Comparison of ENCODE assay signal across 8 cellular contexts in genomic region chr11:61429691-61430582, GRCh38. TPM values are rescaled to one million over a fixed set of nuclear protein-coding genes. Genes with fewer than 3 reads are reported as not detected.
A peak's percentile ranks its signal among the peaks of the same experiment; 100 is the strongest.
DNase-seq lines count a peak whose midpoint lies in the region; ATAC-seq, FAIRE-seq and TF ChIP-seq lines count a peak whose summit lies in the region.

CPSF7 (minus strand) TSS chr11:61429975; CDS start chr11:61429235, 740 bp downstream.
SDHAF2 (plus strand) TSS chr11:61430124; CDS start chr11:61430147, 23 bp downstream.

- peaks cover 38% of the 10 kb centered on the region for H3K36me3 ChIP-seq in adipocyte (ENCODE audit: control insufficient read depth, insufficient read depth, low read length, severe bottlenecking)
- peaks cover 36% of the 10 kb centered on the region for H3K36me3 ChIP-seq in cardiac muscle cell
- H3K36me3 ChIP-seq in parathyroid adenoma (ENCODE audit: control insufficient read depth, insufficient read depth, low read length): no peaks in the 10 kb centered on the region
- H3K36me3 ChIP-seq in tibial artery: peaks cover 36 to 38% (median 37%) of the 10 kb centered on the region in 3 donors

- H3K4me2 ChIP-seq in parathyroid adenoma (ENCODE audit: low read length): peak within 1 kb of the TSS; percentile 81

- no peaks in the 10 kb centered on the region for H3K9me3 ChIP-seq in adipocyte (ENCODE audit: control insufficient read depth, low read length)
- H3K9me3 ChIP-seq in cardiac muscle cell (ENCODE audit: low read depth): no peaks in the 10 kb centered on the region
- no peaks in the 10 kb centered on the region for H3K9me3 ChIP-seq in parathyroid adenoma (ENCODE audit: control insufficient read depth, low read length)
- H3K9me3 ChIP-seq in tibial artery: no peaks in the 10 kb centered on the region

- peak; percentile 86 for TF ChIP-seq POLR2A in GM12891 (IDR thresholded peaks at IDR 0.05; ENCODE audit: low read depth, low read length)

- H3K27ac ChIP-seq in cardiac muscle cell (peak within 1 kb of the TSS; percentile 99), parathyroid adenoma (peak within 1 kb of the TSS; percentile 94), tibial artery (peak within 1 kb of the TSS; percentile 99)

- TF ChIP-seq CTCF in cardiac muscle cell (IDR thresholded peaks at IDR 0.05; ENCODE audit: low read depth, low read length) (no peak), parathyroid adenoma (IDR thresholded peaks at IDR 0.05) (no peak), tibial artery (IDR thresholded peaks at IDR 0.05) (peak; percentile 0 to 16)

- intact Hi-C loops in tibial artery (cut with DNase I; ENCODE audit: low total_unique reads): no loop called here

- ATAC-seq in HG02798 (IDR thresholded peaks at IDR 0.05; ENCODE audit: poor library complexity, unreplicated experiment): peak; percentile 92

- peak; percentile 90 for DNase-seq in GM12891 (ENCODE audit: insufficient read length, low spot score)
- DNase-seq in NCI-H1436 treated with DMSO at 0.1 percent for 48 hours (lab: John Stamatoyannopoulos, UW): peak; percentile 55
- peak; percentile 95 for DNase-seq in T follicular helper cell (ENCODE audit: low read depth)
- DNase-seq in adipocyte (ENCODE audit: low read depth): peak; percentile 99
- DNase-seq in cardiac muscle cell (ENCODE audit: low read depth in 1 of 2, low spot score in 1 of 2): peak; percentile 97 to 98
- DNase-seq in tibial artery: peak; percentile 94 to 98

- H3K9ac ChIP-seq in adipocyte (ENCODE audit: low read length): peak within 1 kb of the TSS; percentile 97
- H3K9ac ChIP-seq in parathyroid adenoma: peak within 1 kb of the TSS; percentile 94

- H3K79me2 ChIP-seq in parathyroid adenoma: peaks cover 38% of the 10 kb centered on the region

- peaks cover 25% of the 10 kb centered on the region for H3K4me1 ChIP-seq in adipocyte (ENCODE audit: control insufficient read depth, insufficient read depth, low read length)
- H3K4me1 ChIP-seq in cardiac muscle cell (ENCODE audit: low read depth): peaks cover 3% of the 10 kb centered on the region
- peaks cover 10% of the 10 kb centered on the region for H3K4me1 ChIP-seq in parathyroid adenoma
- peaks cover 0 to 48% (median 27%) of the 10 kb centered on the region in 4 donors for H3K4me1 ChIP-seq in tibial artery

- FAIRE-seq in GM12891 (lab: Jason Lieb, UNC): peak; percentile 96

- H3K27me3 ChIP-seq in adipocyte (replicated peaks; ENCODE audit: control insufficient read depth, insufficient read depth, low read length) (no peaks in the 10 kb centered on the region), cardiac muscle cell (no peaks in the 10 kb centered on the region), parathyroid adenoma (ENCODE audit: control insufficient read depth, insufficient read depth, low read length) (no peaks in the 10 kb centered on the region), tibial artery (no peaks in the 10 kb centered on the region)

- peak within 1 kb of the TSS; percentile 90 for H2AFZ ChIP-seq in parathyroid adenoma

- peak within 1 kb of the TSS; percentile 97 for H3K4me3 ChIP-seq in adipocyte (ENCODE audit: low read length)
- peak within 1 kb of the TSS; percentile 83 for H3K4me3 ChIP-seq in cardiac muscle cell
- peak within 1 kb of the TSS; percentile 92 for H3K4me3 ChIP-seq in parathyroid adenoma (ENCODE audit: low read depth, low read length)
- peak within 1 kb of the TSS; percentile 92 to 93 for H3K4me3 ChIP-seq in tibial artery

TF ChIP-seq in GM12891, 5 proteins besides CTCF, POLR2A, EP300 and RAD21:
- no peak for TF ChIP-seq SPI1 (IDR thresholded peaks at IDR 0.05; ENCODE audit: low read depth, low read length)
- TF ChIP-seq PAX5 (IDR thresholded peaks at IDR 0.05; ENCODE audit: insufficient read depth, low read length, severe bottlenecking): no peak
- TF ChIP-seq POLR2AphosphoS5 (IDR thresholded peaks at IDR 0.05; ENCODE audit: low read depth, low read length): peak; percentile 67
- TF ChIP-seq TAF1 (IDR thresholded peaks at IDR 0.05; ENCODE audit: low read depth, low read length): peak; percentile 95
- TF ChIP-seq POU2F2 (IDR thresholded peaks at IDR 0.05; ENCODE audit: low read depth, low read length): peak; percentile 58; the same call in 1 of the 2 replicates

RNA-seq across cellular contexts. Expression of gene CPSF7, which starts in this region (rescaled TPM):
- polyA plus RNA-seq in GM12891 (2012; ENCODE audit: low read depth, missing spikeins): 47.3 TPM
- total RNA-seq in cardiac muscle cell: 46.9 and 64.7 TPM in 2 replicates
- polyA plus RNA-seq in cardiac muscle cell: 34.6 and 55.5 TPM in 2 replicates

RNA-seq across cellular contexts. Expression of gene SDHAF2, which starts in this region (rescaled TPM):
- polyA plus RNA-seq in GM12891 (2012; ENCODE audit: low read depth, missing spikeins): 44.5 TPM
- 21.3 and 28.1 TPM in 2 replicates for total RNA-seq in cardiac muscle cell
- polyA plus RNA-seq in cardiac muscle cell: 55.8 and 67.4 TPM in 2 replicates

Comparison
In these comparisons a context has a peak if more than half of its experiments do, and no peak if none do; other contexts are left out.
1. Peak in every context shown above with its lines: DNase-seq, ATAC-seq, H3K4me3 ChIP-seq and H3K27ac ChIP-seq.
2. CTCF ChIP-seq: peak in tibial artery (2 of 2); none in cardiac muscle cell (single experiment) and parathyroid adenoma (single experiment).